In genomic region chr3:48930590-48930989, GRCh38 we compare ENCODE assay signal across 16 cellular contexts. TPM values are rescaled to one million over a fixed set of nuclear protein-coding genes. Genes with fewer than 3 reads are reported as not detected.
A peak's percentile ranks its signal among the peaks of the same experiment; 100 is the strongest.
DNase-seq lines count a peak whose midpoint lies in the region; ATAC-seq, FAIRE-seq and TF ChIP-seq lines count a peak whose summit lies in the region.
"Had no signal": no experiment of that assay in that cellular context is flagged by ENCODE, and none has a peak within 500 bp of the region (broad histone marks: within the 10 kb centered on the region; RNA-seq: fewer than 3 reads in every experiment).

No MANE protein-coding gene starts in this region.

- intact Hi-C loops in HepG2 (cut with micrococcal nuclease; ENCODE audit: unreplicated experiment): no loop called here
- intact Hi-C loops in right lobe of liver (cut with DNase I): no loop called here
- intact Hi-C loops in activated CD4-positive, alpha-beta memory T cell treated with anti-CD3 and anti-CD28 coated beads for 36 hours (cut with micrococcal nuclease): no loop called here
- intact Hi-C loops in activated CD8-positive, alpha-beta T cell treated with anti-CD3 and anti-CD28 coated beads for 36 hours (cut with micrococcal nuclease): no loop called here

- peak overlapping the region; percentile 20 for H3K27ac Mint-ChIP-seq in activated CD4-positive, alpha-beta memory T cell treated with anti-CD3 and anti-CD28 coated beads for 36 hours
- no peak overlapping the region for H3K27ac Mint-ChIP-seq in osteocyte (ENCODE audit: unreplicated experiment)
- no peak overlapping the region for H3K27ac Mint-ChIP-seq in activated CD8-positive, alpha-beta T cell treated with anti-CD3 and anti-CD28 coated beads for 36 hours

- H3K4me2 ChIP-seq in HepG2 (ENCODE audit: low read depth, low read length): no peak overlapping the region

- peaks cover 82% of the 10 kb centered on the region for H3K4me1 Mint-ChIP-seq in activated CD4-positive, alpha-beta memory T cell treated with anti-CD3 and anti-CD28 coated beads for 36 hours (ENCODE audit: low read depth)
- H3K4me1 Mint-ChIP-seq in osteocyte (ENCODE audit: unreplicated experiment): peaks cover 45% of the 10 kb centered on the region
- H3K4me1 Mint-ChIP-seq in activated CD8-positive, alpha-beta T cell treated with anti-CD3 and anti-CD28 coated beads for 36 hours (ENCODE audit: low read depth): peaks cover 69% of the 10 kb centered on the region

- no peak for TF ChIP-seq RAD21 in HepG2 (CRISPR knock-in tag; IDR thresholded peaks at IDR 0.05)

- CTCF ChIA-PET in HepG2 (lab: Yijun Ruan, JAX; ENCODE audit: low intra/inter-chr PET ratio, low total read pairs): no interaction called here
- CTCF ChIA-PET in activated CD4-positive, alpha-beta memory T cell treated with anti-CD3 and anti-CD28 coated beads for 36 hours (lab: Charles Lee): interaction anchor here (0.7 to 1.8 kb wide), 5 partner anchors 11 to 193 kb away, joined by 3 to 6 read pairs (median 3); partner anchors contain the start of gene ARIH2
- CTCF ChIA-PET in activated CD8-positive, alpha-beta T cell treated with anti-CD3 and anti-CD28 coated beads for 36 hours (lab: Charles Lee): interaction anchor here (1.1 to 1.5 kb wide), 3 partner anchors 13 to 67 kb away, joined by 3 to 4 read pairs (median 4); no protein-coding TSS in a partner anchor

- H3K9ac ChIP-seq in HepG2 (ENCODE audit: insufficient read depth, low read depth, low read length): no peak overlapping the region

- H3K4me3 ChIP-seq in HepG2 (replicated peaks in 1 of 3; ENCODE audit: insufficient read depth in 1 of 3, low read depth in 2 of 3, low read length in 3 of 3): no peak overlapping the region
- no peak overlapping the region for H3K4me3 ChIP-seq in right lobe of liver
- H3K4me3 ChIP-seq: BLaER1 treated with 17β-estradiol and CSF1 and Interleukin-3, amounts not matched to agents 10 nM and 100 nM had no signal

- H3K36me3 ChIP-seq in HepG2 (replicated peaks in 1 of 2; ENCODE audit: control insufficient read depth in 1 of 2, insufficient read depth in 2 of 2, low read length in 2 of 2): peaks cover 15 to 66% of the 10 kb centered on the region in 2 experiments
- H3K36me3 ChIP-seq in right lobe of liver: peaks cover 0 to 26% (median 7%) of the 10 kb centered on the region in 4 donors

- no peaks in the 10 kb centered on the region for H3K27me3 Mint-ChIP-seq in activated CD4-positive, alpha-beta memory T cell treated with anti-CD3 and anti-CD28 coated beads for 36 hours
- H3K27me3 Mint-ChIP-seq in osteocyte (ENCODE audit: unreplicated experiment): no peaks in the 10 kb centered on the region
- no peaks in the 10 kb centered on the region for H3K27me3 Mint-ChIP-seq in activated CD8-positive, alpha-beta T cell treated with anti-CD3 and anti-CD28 coated beads for 36 hours

- in situ Hi-C loops in HepG2 (cut with HindIII; ENCODE audit: extremely low pct_ligation_motif_present, low pct_unique_long_range_greater_than_20kb): no loop called here

- TF ChIP-seq CTCF in HepG2 (CRISPR knock-in tag; IDR thresholded peaks at IDR 0.05) (no peak), right lobe of liver (IDR thresholded peaks at IDR 0.05) (no peak), osteocyte (IDR thresholded peaks at IDR 0.05) (no peak)
- no peak for TF ChIP-seq CTCF in activated CD8-positive, alpha-beta T cell treated with anti-CD3 and anti-CD28 coated beads for 36 hours (IDR thresholded peaks at IDR 0.05)

- no TSS peak for BruUV-seq in HepG2 (replicated peaks; lab: Mats Ljungman, UMichigan)

- TF ChIP-seq EP300 in HepG2 (IDR thresholded peaks at IDR 0.05; ENCODE audit: low read depth in 2 of 2, low read length in 2 of 2) (no peak), HepG2 (CRISPR knock-in tag; IDR thresholded peaks at IDR 0.05; ENCODE audit: borderline replicate concordance) (no peak)

- WGBS in HepG2 (ENCODE audit: low lambda C conversion rate): 95% methylated on average over 3 of the region's 3 CpGs
- WGBS in right lobe of liver (ENCODE audit: insufficient coverage, low coverage, low lambda C conversion rate, missing lambda C conversion rate): 78% methylated on average over 3 of the region's 3 CpGs

- TF ChIP-seq POLR2A in HepG2 (IDR thresholded peaks at IDR 0.05; ENCODE audit: insufficient read depth in 1 of 2, low read depth in 2 of 2, low read length in 2 of 2) (no peak), right lobe of liver (IDR thresholded peaks at IDR 0.05) (no peak)

- no peak overlapping the region for H2AFZ ChIP-seq in HepG2 (ENCODE audit: low read length)

- H3K4me1 ChIP-seq in HepG2 (ENCODE audit: insufficient read depth, low read length): peaks cover 30% of the 10 kb centered on the region
- peaks cover 0 to 33% (median 6%) of the 10 kb centered on the region in 4 donors for H3K4me1 ChIP-seq in right lobe of liver

- POLR2A ChIA-PET in HepG2 (lab: Yijun Ruan, JAX): interaction anchor here (3.0 kb wide), 1 partner anchor 12 kb away, joined by 17 read pairs; the partner anchor contains the start of gene ARIH2
- POLR2A ChIA-PET in activated CD4-positive, alpha-beta memory T cell treated with anti-CD3 and anti-CD28 coated beads for 36 hours (lab: Charles Lee): interaction anchor here (5.9 kb wide), 1 partner anchor 12 kb away, joined by 56 read pairs; the partner anchor contains the start of gene ARIH2
- POLR2A ChIA-PET in activated CD8-positive, alpha-beta T cell treated with anti-CD3 and anti-CD28 coated beads for 36 hours (lab: Charles Lee): interaction anchor here (0.6 to 4.7 kb wide), 4 partner anchors 10 to 41 kb away, joined by 3 to 35 read pairs (median 3); partner anchors contain the start of gene ARIH2

- H3K36me3 Mint-ChIP-seq in activated CD4-positive, alpha-beta memory T cell treated with anti-CD3 and anti-CD28 coated beads for 36 hours: peaks cover 65% of the 10 kb centered on the region
- peaks cover 41% of the 10 kb centered on the region for H3K36me3 Mint-ChIP-seq in osteocyte (ENCODE audit: unreplicated experiment)
- H3K36me3 Mint-ChIP-seq in activated CD8-positive, alpha-beta T cell treated with anti-CD3 and anti-CD28 coated beads for 36 hours (ENCODE audit: low read depth): peaks cover 72% of the 10 kb centered on the region

- ATAC-seq in HepG2: no peak
- ATAC-seq in right lobe of liver: no peak
- ATAC-seq in activated CD8-positive, alpha-beta T cell treated with anti-CD3 and anti-CD28 coated beads for 36 hours: no peak
- ATAC-seq in GM21786 (IDR thresholded peaks at IDR 0.05; ENCODE audit: unreplicated experiment): no peak
- ATAC-seq in GM18867 (IDR thresholded peaks at IDR 0.05; ENCODE audit: unreplicated experiment): no peak
- ATAC-seq: HCT116, Right ventricle myocardium inferior had no signal

- H3K79me2 ChIP-seq in HepG2 (ENCODE audit: insufficient read depth, low read length): peaks cover 82% of the 10 kb centered on the region

- DNase-seq in HepG2 (ENCODE audit: low spot score): no peak
- no peak for DNase-seq in right lobe of liver
- DNase-seq in activated CD4-positive, alpha-beta memory T cell treated with anti-CD3 and anti-CD28 coated beads for 36 hours: no peak
- peak; percentile 42 for DNase-seq in fibroblast of gingiva (ENCODE audit: low read depth)
- no peak for DNase-seq in osteocyte (ENCODE audit: extremely low spot score, unreplicated experiment)
- DNase-seq in activated CD8-positive, alpha-beta T cell treated with anti-CD3 and anti-CD28 coated beads for 36 hours: no peak
- DNase-seq: DMS153, EL, NCI-H1092 treated with DMSO at 0.1 percent for 48 hours, NCI-H1694 had no signal

- H3K4me3 Mint-ChIP-seq in activated CD4-positive, alpha-beta memory T cell treated with anti-CD3 and anti-CD28 coated beads for 36 hours: no peak overlapping the region
- H3K4me3 Mint-ChIP-seq in osteocyte (ENCODE audit: unreplicated experiment): no peak overlapping the region
- H3K4me3 Mint-ChIP-seq in activated CD8-positive, alpha-beta T cell treated with anti-CD3 and anti-CD28 coated beads for 36 hours: no peak overlapping the region

- no peaks in the 10 kb centered on the region for H3K27me3 ChIP-seq in HepG2 (ENCODE audit: control insufficient read depth in 1 of 2, insufficient read depth in 2 of 2, low read length in 2 of 2)
- H3K27me3 ChIP-seq in right lobe of liver: no peaks in the 10 kb centered on the region
- H3K27me3 ChIP-seq: BLaER1 treated with 17β-estradiol and CSF1 and Interleukin-3, amounts not matched to agents 10 nM and 100 nM had no signal

- H3K27ac ChIP-seq in HepG2 (ENCODE audit: extremely low read length, insufficient read depth, low read length) (no peak overlapping the region), right lobe of liver (no peak overlapping the region)

- H3K9me3 Mint-ChIP-seq in activated CD4-positive, alpha-beta memory T cell treated with anti-CD3 and anti-CD28 coated beads for 36 hours: no peaks in the 10 kb centered on the region
- H3K9me3 Mint-ChIP-seq in osteocyte (ENCODE audit: unreplicated experiment): no peaks in the 10 kb centered on the region
- no peaks in the 10 kb centered on the region for H3K9me3 Mint-ChIP-seq in activated CD8-positive, alpha-beta T cell treated with anti-CD3 and anti-CD28 coated beads for 36 hours

- H3K9me3 ChIP-seq in HepG2 (ENCODE audit: low read length) (no peaks in the 10 kb centered on the region), right lobe of liver (no peaks in the 10 kb centered on the region)
- H3K9me3 ChIP-seq: BLaER1 treated with 17β-estradiol and CSF1 and Interleukin-3, amounts not matched to agents 10 nM and 100 nM had no signal

- no peak for FAIRE-seq in HepG2 (lab: Jason Lieb, UNC)
- FAIRE-seq: GM18507 had no signal

- peaks cover 18% of the 10 kb centered on the region for H4K20me1 ChIP-seq in HepG2 (ENCODE audit: insufficient read depth, low read length)

RNA-seq across cellular contexts. Expression of gene ARIH2, which starts 11.9 kb away (rescaled TPM):
- total RNA-seq in HepG2 (2016; rRNA removed; fragmentation: Illumina TruSeq; extraction: Trizol) (83.3 and 86.9 TPM in 2 replicates), right lobe of liver (10 to 100 TPM; 34.4 to 44.9 (median 38.2) TPM), osteocyte (82.5 and 97.2 TPM in 2 replicates)
- total RNA-seq in HepG2 (2016; cell fraction: cytosol; rRNA removed; fragmentation: Illumina TruSeq; extraction: Trizol; ENCODE audit: low read depth): 64.2 and 67.9 TPM in 2 replicates
- total RNA-seq in HepG2 (2016; cell fraction: insoluble cytoplasmic fraction; rRNA removed; fragmentation: Illumina TruSeq; extraction: Trizol): 79.6 and 84.8 TPM in 2 replicates
- total RNA-seq in HepG2 (2016; cell fraction: membrane; rRNA removed; fragmentation: Illumina TruSeq; extraction: Trizol): 118 and 127 TPM in 2 replicates
- total RNA-seq in HepG2 (2016; cell fraction: nucleus; rRNA removed; fragmentation: Illumina TruSeq; extraction: Trizol): 60.3 and 60.4 TPM in 2 replicates
- polyA plus RNA-seq in HepG2 (2011; rRNA removed): 64.8 and 74.4 TPM in 2 replicates
- polyA plus RNA-seq in HepG2 (2011; cell fraction: cytosol; rRNA removed): 57.1 and 64.0 TPM in 2 replicates
- polyA plus RNA-seq in HepG2 (2011; cell fraction: nucleus; rRNA removed): 87.9 and 103 TPM in 2 replicates
- 42.6 and 46.2 TPM in 2 replicates for polyA plus RNA-seq in HepG2 (2012)
- polyA plus RNA-seq in HepG2 (2016; cell fraction: cytosol; fragmentation: Illumina TruSeq; extraction: Trizol; ENCODE audit: low read depth): 53.1 and 65.3 TPM in 2 replicates
- polyA plus RNA-seq in HepG2 (2016; cell fraction: insoluble cytoplasmic fraction; fragmentation: Illumina TruSeq; extraction: Trizol; ENCODE audit: low read depth): 73.2 and 82.8 TPM in 2 replicates
- 94.1 and 102 TPM in 2 replicates for polyA plus RNA-seq in HepG2 (2016; cell fraction: membrane; fragmentation: Illumina TruSeq; extraction: Trizol; ENCODE audit: low read depth)
- 110 and 120 TPM in 2 replicates for polyA plus RNA-seq in HepG2 (2016; cell fraction: nucleus; fragmentation: Illumina TruSeq; extraction: Trizol; ENCODE audit: insufficient read depth, low read depth)
- 104 and 215 TPM in 2 replicates for polyA minus RNA-seq in HepG2 (2011; rRNA and poly(A)+ RNA removed; ENCODE audit: low replicate concordance)
- 28.0 and 36.0 TPM in 2 replicates for polyA minus RNA-seq in HepG2 (2011; cell fraction: cytosol; rRNA and poly(A)+ RNA removed)
- 64.8 and 87.0 TPM in 2 replicates for polyA minus RNA-seq in HepG2 (2011; cell fraction: nucleus; rRNA and poly(A)+ RNA removed)
- total RNA-seq in activated CD4-positive, alpha-beta memory T cell treated with anti-CD3 and anti-CD28 coated beads for 36 hours: 100 to 1,000 TPM; 109 to 130 TPM
- 100 to 1,000 TPM in 1 of 2 experiments, 10 to 100 TPM in 1; 98.2 to 115 TPM for total RNA-seq in activated CD8-positive, alpha-beta T cell treated with anti-CD3 and anti-CD28 coated beads for 36 hours

RNA-seq across cellular contexts. Expression of gene SLC25A20, which starts 31.9 kb away (rescaled TPM):
- total RNA-seq in HepG2 (2016; rRNA removed; fragmentation: Illumina TruSeq; extraction: Trizol) (25.4 and 26.6 TPM in 2 replicates), right lobe of liver (100 to 1,000 TPM in 2 of 6 experiments, 10 to 100 TPM in 4; 54.4 to 114 (median 82.3) TPM), osteocyte (12.4 and 13.3 TPM in 2 replicates)
- total RNA-seq in HepG2 (2016; cell fraction: cytosol; rRNA removed; fragmentation: Illumina TruSeq; extraction: Trizol; ENCODE audit: low read depth): 4.5 and 5.9 TPM in 2 replicates
- total RNA-seq in HepG2 (2016; cell fraction: insoluble cytoplasmic fraction; rRNA removed; fragmentation: Illumina TruSeq; extraction: Trizol): 25.7 and 27.5 TPM in 2 replicates
- 9.2 and 10.0 TPM in 2 replicates for total RNA-seq in HepG2 (2016; cell fraction: membrane; rRNA removed; fragmentation: Illumina TruSeq; extraction: Trizol)
- total RNA-seq in HepG2 (2016; cell fraction: nucleus; rRNA removed; fragmentation: Illumina TruSeq; extraction: Trizol): 19.7 and 25.4 TPM in 2 replicates
- 21.1 and 21.9 TPM in 2 replicates for polyA plus RNA-seq in HepG2 (2011; rRNA removed)
- polyA plus RNA-seq in HepG2 (2011; cell fraction: cytosol; rRNA removed): 10.2 and 20.1 TPM in 2 replicates
- polyA plus RNA-seq in HepG2 (2011; cell fraction: nucleus; rRNA removed): 12.0 and 22.2 TPM in 2 replicates
- polyA plus RNA-seq in HepG2 (2012): 13.7 and 16.2 TPM in 2 replicates
- polyA plus RNA-seq in HepG2 (2016; cell fraction: cytosol; fragmentation: Illumina TruSeq; extraction: Trizol; ENCODE audit: low read depth): 5.2 and 5.4 TPM in 2 replicates
- 20.6 and 21.9 TPM in 2 replicates for polyA plus RNA-seq in HepG2 (2016; cell fraction: insoluble cytoplasmic fraction; fragmentation: Illumina TruSeq; extraction: Trizol; ENCODE audit: low read depth)
- 8.0 and 9.1 TPM in 2 replicates for polyA plus RNA-seq in HepG2 (2016; cell fraction: membrane; fragmentation: Illumina TruSeq; extraction: Trizol; ENCODE audit: low read depth)
- 31.3 and 31.5 TPM in 2 replicates for polyA plus RNA-seq in HepG2 (2016; cell fraction: nucleus; fragmentation: Illumina TruSeq; extraction: Trizol; ENCODE audit: insufficient read depth, low read depth)
- 7.9 and 9.7 TPM in 2 replicates for polyA minus RNA-seq in HepG2 (2011; rRNA and poly(A)+ RNA removed; ENCODE audit: low replicate concordance)
- 5.2 and 5.8 TPM in 2 replicates for polyA minus RNA-seq in HepG2 (2011; cell fraction: cytosol; rRNA and poly(A)+ RNA removed)
- 4.1 and 11.4 TPM in 2 replicates for polyA minus RNA-seq in HepG2 (2011; cell fraction: nucleus; rRNA and poly(A)+ RNA removed)
- total RNA-seq in activated CD4-positive, alpha-beta memory T cell treated with anti-CD3 and anti-CD28 coated beads for 36 hours: 10 to 100 TPM; 16.7 to 18.2 TPM
- total RNA-seq in activated CD8-positive, alpha-beta T cell treated with anti-CD3 and anti-CD28 coated beads for 36 hours: 10 to 100 TPM; 14.8 to 16.8 TPM

RNA-seq across cellular contexts. Expression of gene P4HTM, which starts 59.5 kb away (rescaled TPM):
- total RNA-seq in HepG2 (2016; rRNA removed; fragmentation: Illumina TruSeq; extraction: Trizol) (not detected in 2 replicates), right lobe of liver (10 to 100 TPM in 5 of 6 experiments, 1 to 10 TPM in 1; 7.7 to 19.2 (median 11.1) TPM), osteocyte (31.3 and 35.6 TPM in 2 replicates)
- not detected in 2 replicates for total RNA-seq in HepG2 (2016; cell fraction: cytosol; rRNA removed; fragmentation: Illumina TruSeq; extraction: Trizol; ENCODE audit: low read depth)
- total RNA-seq in HepG2 (2016; cell fraction: insoluble cytoplasmic fraction; rRNA removed; fragmentation: Illumina TruSeq; extraction: Trizol): 0.09 TPM in 1 of 2 replicates, not detected in the other
- not detected in 2 replicates for total RNA-seq in HepG2 (2016; cell fraction: membrane; rRNA removed; fragmentation: Illumina TruSeq; extraction: Trizol)
- total RNA-seq in HepG2 (2016; cell fraction: nucleus; rRNA removed; fragmentation: Illumina TruSeq; extraction: Trizol): 0.09 TPM in 1 of 2 replicates, not detected in the other
- polyA plus RNA-seq in HepG2 (2011; rRNA removed): 0.01 TPM in 1 of 2 replicates, not detected in the other
- polyA plus RNA-seq in HepG2 (2011; cell fraction: cytosol; rRNA removed): 0.07 TPM in 1 of 2 replicates, not detected in the other
- polyA plus RNA-seq in HepG2 (2011; cell fraction: nucleus; rRNA removed): 0.29 and 0.38 TPM in 2 replicates
- polyA plus RNA-seq in HepG2 (2012): 0.16 TPM in 1 of 2 replicates, not detected in the other
- polyA plus RNA-seq in HepG2 (2016; cell fraction: cytosol; fragmentation: Illumina TruSeq; extraction: Trizol; ENCODE audit: low read depth): not detected in 2 replicates
- not detected in 2 replicates for polyA plus RNA-seq in HepG2 (2016; cell fraction: insoluble cytoplasmic fraction; fragmentation: Illumina TruSeq; extraction: Trizol; ENCODE audit: low read depth)
- not detected in 2 replicates for polyA plus RNA-seq in HepG2 (2016; cell fraction: membrane; fragmentation: Illumina TruSeq; extraction: Trizol; ENCODE audit: low read depth)
- polyA plus RNA-seq in HepG2 (2016; cell fraction: nucleus; fragmentation: Illumina TruSeq; extraction: Trizol; ENCODE audit: insufficient read depth, low read depth): not detected in 2 replicates
- polyA minus RNA-seq in HepG2 (2011; rRNA and poly(A)+ RNA removed; ENCODE audit: low replicate concordance): 0.24 and 77.8 TPM in 2 replicates
- 2.1 and 2.3 TPM in 2 replicates for polyA minus RNA-seq in HepG2 (2011; cell fraction: cytosol; rRNA and poly(A)+ RNA removed)
- 1.5 and 2.2 TPM in 2 replicates for polyA minus RNA-seq in HepG2 (2011; cell fraction: nucleus; rRNA and poly(A)+ RNA removed)
- total RNA-seq in activated CD4-positive, alpha-beta memory T cell treated with anti-CD3 and anti-CD28 coated beads for 36 hours: 10 to 100 TPM; 32.7 to 32.8 TPM
- total RNA-seq in activated CD8-positive, alpha-beta T cell treated with anti-CD3 and anti-CD28 coated beads for 36 hours: 10 to 100 TPM; 24.8 to 25.0 TPM

Comparison
In these comparisons a context has a peak if more than half of its experiments do, and no peak if none do; other contexts are left out.
1. RNA of gene P4HTM, which starts 59.5 kb away (total RNA-seq): 31.3 to 35.6 TPM in osteocyte, 32.7 to 32.8 TPM in activated CD4-positive, alpha-beta memory T cell treated with anti-CD3 and anti-CD28 coated beads for 36 hours, 24.8 to 25.0 TPM in activated CD8-positive, alpha-beta T cell treated with anti-CD3 and anti-CD28 coated beads for 36 hours and 7.7 to 19.2 TPM in right lobe of liver; 0.09 TPM in HepG2; every median in the first group is over 4 times any median in the second.